Comparison of ENCODE assay signal across 8 cellular contexts in genomic region chr9:137201205-137201868, GRCh38. TPM values are rescaled to one million over a fixed set of nuclear protein-coding genes. Genes with fewer than 3 reads are reported as not detected.
DNase-seq lines count a peak whose midpoint lies in the region; ATAC-seq and TF ChIP-seq lines count a peak whose summit lies in the region.

No MANE protein-coding gene starts in this region.

- H3K9ac ChIP-seq in mucosa of stomach (ENCODE audit: low read length) = peak overlapping the region; percentile 66

- H3K27me3 ChIP-seq in HL-60 (ENCODE audit: insufficient read depth, poor library complexity, severe bottlenecking) (no peaks in the 10 kb centered on the region), breast epithelium (no peaks in the 10 kb centered on the region), mucosa of stomach (ENCODE audit: control insufficient read depth, insufficient read depth, low read length) (no peaks in the 10 kb centered on the region)

- TF ChIP-seq CTCF in HL-60 (IDR thresholded peaks at IDR 0.05; ENCODE audit: insufficient read depth, low read length) (no peak), breast epithelium (IDR thresholded peaks at IDR 0.05) (no peak)

- no peaks in the 10 kb centered on the region for H3K9me3 ChIP-seq in breast epithelium
- no peaks in the 10 kb centered on the region for H3K9me3 ChIP-seq in mucosa of stomach (ENCODE audit: control insufficient read depth, low read length)

- intact Hi-C loops in breast epithelium (cut with DNase I; ENCODE audit: low total_unique reads) = no loop called here

- no peak for TF ChIP-seq POLR2A in breast epithelium (IDR thresholded peaks at IDR 0.05)

- H3K36me3 ChIP-seq in breast epithelium (no peaks in the 10 kb centered on the region), mucosa of stomach (ENCODE audit: control insufficient read depth, insufficient read depth, low read length) (no peaks in the 10 kb centered on the region)

- H3K4me1 ChIP-seq in breast epithelium (peaks cover 15 to 45% of the 10 kb centered on the region in 2 donors), mucosa of stomach (ENCODE audit: control insufficient read depth, insufficient read depth, low read length) (peaks cover 53% of the 10 kb centered on the region)

- H3K4me3 ChIP-seq in HL-60 (replicated peaks; ENCODE audit: insufficient read depth, low read length) (peak overlapping the region; percentile 62), breast epithelium (peak overlapping the region; percentile 52 to 93 (median 68)), mucosa of stomach (ENCODE audit: low read length) (peak overlapping the region; percentile 44)

- H3K27ac ChIP-seq in HL-60 (replicated peaks) = peak overlapping the region; percentile 74
- peak overlapping the region; percentile 65 to 86 for H3K27ac ChIP-seq in breast epithelium

- ATAC-seq in GM19397 (IDR thresholded peaks at IDR 0.05; ENCODE audit: unreplicated experiment) = no peak
- no peak for ATAC-seq in HG03175 (IDR thresholded peaks at IDR 0.05; ENCODE audit: unreplicated experiment)
- no peak for ATAC-seq in HG03378 (IDR thresholded peaks at IDR 0.05; ENCODE audit: unreplicated experiment)

- DNase-seq in 8988T (peak; percentile 41), HL-60 (ENCODE audit: low read depth in 1 of 2, low spot score in 1 of 2) (peak in 1 of 2 experiments; percentile 22), breast epithelium (ENCODE audit: low spot score in 2 of 2) (no peak)
- no peak for DNase-seq in activated effector memory CD4-positive, alpha-beta T cell treated with anti-CD3 and anti-CD28 coated beads, Interleukin-2, amount 50 U/mL, for 16 hours

RNA-seq across cellular contexts. Expression of gene TPRN, which starts 0.8 kb away (rescaled TPM):
- total RNA-seq in breast epithelium = 1 to 10 TPM; 4.0 to 9.2 (median 8.5) TPM

RNA-seq across cellular contexts. Expression of gene TMEM203, which starts 4.1 kb away (rescaled TPM):
- 10 to 100 TPM; 26.5 to 36.6 (median 26.6) TPM for total RNA-seq in breast epithelium

RNA-seq across cellular contexts. Expression of gene NDOR1, which starts 4.2 kb away (rescaled TPM):
- 1 to 10 TPM; 4.6 to 9.5 (median 7.2) TPM for total RNA-seq in breast epithelium

RNA-seq across cellular contexts. Expression of gene SSNA1, which starts 12.9 kb away (rescaled TPM):
- total RNA-seq in breast epithelium = 10 to 100 TPM; 75.0 to 92.8 (median 82.7) TPM

RNA-seq across cellular contexts. Expression of gene ANAPC2, which starts 13.0 kb away (rescaled TPM):
- total RNA-seq in breast epithelium = 10 to 100 TPM; 32.0 to 35.7 (median 32.9) TPM
